Comparison of ENCODE assay signal across 8 cellular contexts in genomic region chr2:10079192-10079930, GRCh38. TPM values are rescaled to one million over a fixed set of nuclear protein-coding genes. Genes with fewer than 3 reads are reported as not detected.
DNase-seq lines count a peak whose midpoint lies in the region; ATAC-seq and TF ChIP-seq lines count a peak whose summit lies in the region.

No MANE protein-coding gene starts in this region.

- no peaks in the 10 kb centered on the region for H3K9me3 Mint-ChIP-seq in activated naive CD4-positive, alpha-beta T cell treated with anti-CD3 and anti-CD28 coated beads for 36 hours
- H3K9me3 Mint-ChIP-seq in WTC11, result no peaks in the 10 kb centered on the region
- no peaks in the 10 kb centered on the region for H3K9me3 Mint-ChIP-seq in naive B cell

- peak overlapping the region; percentile 68 for H3K4me3 Mint-ChIP-seq in activated naive CD4-positive, alpha-beta T cell treated with anti-CD3 and anti-CD28 coated beads for 36 hours
- peak overlapping the region; percentile 86 for H3K4me3 Mint-ChIP-seq in WTC11
- H3K4me3 Mint-ChIP-seq in naive B cell, result peak overlapping the region; percentile 75 to 91 (median 83)

- TF ChIP-seq CTCF in WTC11 (IDR thresholded peaks at IDR 0.05), result no peak

- no peak overlapping the region for H3K27ac Mint-ChIP-seq in activated naive CD4-positive, alpha-beta T cell treated with anti-CD3 and anti-CD28 coated beads for 36 hours
- H3K27ac Mint-ChIP-seq in WTC11, result no peak overlapping the region
- peak overlapping the region in 1 of 6 donors; percentile 45 for H3K27ac Mint-ChIP-seq in naive B cell

- CTCF ChIA-PET in activated naive CD4-positive, alpha-beta T cell treated with anti-CD3 and anti-CD28 coated beads for 36 hours (lab: Charles Lee), result interaction anchor here (0.9 to 1.6 kb wide), 4 partner anchors 18 to 356 kb away, joined by 3 to 5 read pairs (median 4); no protein-coding TSS in a partner anchor
- CTCF ChIA-PET in WTC11 (lab: Charles Lee), result interaction anchor here (0.6 to 4.4 kb wide), 20 partner anchors 9 to 356 kb away, joined by 3 to 53 read pairs (median 4); partner anchors contain the start of gene KLF11

- POLR2A ChIA-PET in WTC11 (lab: Charles Lee), result interaction anchor here (1.0 kb wide), 2 partner anchors 16 to 236 kb away, joined by 3 read pairs; partner anchors contain the start of gene TAF1B

- H3K4me1 Mint-ChIP-seq in activated naive CD4-positive, alpha-beta T cell treated with anti-CD3 and anti-CD28 coated beads for 36 hours (ENCODE audit: low read depth), result peaks cover 10% of the 10 kb centered on the region
- H3K4me1 Mint-ChIP-seq in WTC11 (peaks cover 16% of the 10 kb centered on the region), naive B cell (peaks cover 7 to 17% (median 11%) of the 10 kb centered on the region in 3 donors)

- ATAC-seq in HG03159 (IDR thresholded peaks at IDR 0.05; ENCODE audit: unreplicated experiment) (peak; percentile 23), WTC11 (peak; percentile 56), naive B cell (ENCODE audit: low read depth in 2 of 2) (peak; percentile 47 to 55)

- DNase-seq in activated naive CD4-positive, alpha-beta T cell treated with anti-CD3 and anti-CD28 coated beads for 36 hours, result peak; percentile 21
- DNase-seq in activated naive CD4-positive, alpha-beta T cell treated with anti-CD3 and anti-CD28 coated beads, Interleukin-2, amount 50 U/mL, for 16 hours, result no peak
- DNase-seq in WTC11 (ENCODE audit: low spot score) (peak; percentile 36), fibroblast of gingiva (ENCODE audit: low read depth) (peak; percentile 65), naive B cell (no peak), DMS153 (lab: John Stamatoyannopoulos, UW) (no peak), cerebellar nuclear complex (lab: John Stamatoyannopoulos, UW) (no peak)

- intact Hi-C loops in activated naive CD4-positive, alpha-beta T cell treated with anti-CD3 and anti-CD28 coated beads for 36 hours (cut with micrococcal nuclease), result no loop called here

- peaks cover 77% of the 10 kb centered on the region for H3K27me3 Mint-ChIP-seq in activated naive CD4-positive, alpha-beta T cell treated with anti-CD3 and anti-CD28 coated beads for 36 hours (ENCODE audit: low read depth)
- peaks cover 59% of the 10 kb centered on the region for H3K27me3 Mint-ChIP-seq in WTC11 (ENCODE audit: low read depth)
- peaks cover 61 to 81% (median 77%) of the 10 kb centered on the region in 3 donors for H3K27me3 Mint-ChIP-seq in naive B cell

- H3K36me3 Mint-ChIP-seq in activated naive CD4-positive, alpha-beta T cell treated with anti-CD3 and anti-CD28 coated beads for 36 hours (ENCODE audit: low read depth), result no peaks in the 10 kb centered on the region
- H3K36me3 Mint-ChIP-seq in WTC11 (no peaks in the 10 kb centered on the region; the same call in 1 of the 2 replicates), naive B cell (peaks cover 5 to 8% of the 10 kb centered on the region in 2 donors)

TF ChIP-seq in WTC11, 78 proteins besides CTCF, POLR2A, EP300 and RAD21:
- TF ChIP-seq TEAD1 (CRISPR knock-in tag; IDR thresholded peaks at IDR 0.05), result no peak
- peak; percentile 22; the same call in 1 of the 2 replicates for TF ChIP-seq ZNF423 (CRISPR knock-in tag; IDR thresholded peaks at IDR 0.05)

RNA-seq across cellular contexts. Expression of gene CYS1, which starts 0.8 kb away (rescaled TPM):
- total RNA-seq in activated naive CD4-positive, alpha-beta T cell treated with anti-CD3 and anti-CD28 coated beads for 36 hours, result not detected
- 0.85 to 1.2 TPM (median 1.1 TPM) in 3 replicates for total RNA-seq in WTC11 (2021)
- polyA plus RNA-seq in naive B cell (ENCODE audit: low read depth in 6 of 6), result not detected

RNA-seq across cellular contexts. Expression of gene KLF11, which starts 36.0 kb away (rescaled TPM):
- total RNA-seq in activated naive CD4-positive, alpha-beta T cell treated with anti-CD3 and anti-CD28 coated beads for 36 hours, result 1 to 10 TPM; 3.0 to 3.1 TPM
- 8.8 to 14.4 TPM (median 13.7 TPM) in 3 replicates for total RNA-seq in WTC11 (2021)
- 10 to 100 TPM; 13.8 to 34.0 (median 16.9) TPM for polyA plus RNA-seq in naive B cell (ENCODE audit: low read depth in 6 of 6)

RNA-seq across cellular contexts. Expression of gene RRM2, which starts 43.2 kb away (rescaled TPM):
- total RNA-seq in activated naive CD4-positive, alpha-beta T cell treated with anti-CD3 and anti-CD28 coated beads for 36 hours, result 100 to 1,000 TPM; 466 to 514 TPM
- 119 to 129 TPM (median 126 TPM) in 3 replicates for total RNA-seq in WTC11 (2021)
- under 1 TPM in 2 of 6 donors, not detected in 4; 0.15 to 0.24 TPM for polyA plus RNA-seq in naive B cell (ENCODE audit: low read depth in 6 of 6)

Comparison
In these comparisons a context has a peak if more than half of its experiments do, and no peak if none do; other contexts are left out.
1. DNase-seq: peak in activated naive CD4-positive, alpha-beta T cell treated with anti-CD3 and anti-CD28 coated beads for 36 hours (single experiment), WTC11 (single experiment) and fibroblast of gingiva (single experiment); none in activated naive CD4-positive, alpha-beta T cell treated with anti-CD3 and anti-CD28 coated beads, Interleukin-2, amount 50 U/mL, for 16 hours (single experiment), naive B cell (single experiment), DMS153 (single experiment) and cerebellar nuclear complex (0 of 2).
2. Peak in every context shown above with its lines, with median percentiles within 50 percentile points of each other: H3K4me3 Mint-ChIP-seq and ATAC-seq.